In genomic region chr7:129225931-129226572, GRCh38 we compare ENCODE assay signal across 8 cellular contexts. TPM values are rescaled to one million over a fixed set of nuclear protein-coding genes. Genes with fewer than 3 reads are reported as not detected.
DNase-seq lines count a peak whose midpoint lies in the region; FAIRE-seq and TF ChIP-seq lines count a peak whose summit lies in the region.

No MANE protein-coding gene starts in this region.

- H3K4me3 ChIP-seq in keratinocyte (ENCODE audit: control insufficient read depth in 2 of 3, extremely low read depth in 1 of 3, insufficient read depth in 2 of 3, low read depth in 1 of 3, low read length in 3 of 3) (peak overlapping the region; percentile 73 to 82 (median 74)), suprapubic skin (peak overlapping the region; percentile 86)

- no peak overlapping the region for H3K27ac Mint-ChIP-seq in H9
- H3K27ac Mint-ChIP-seq in activated T-helper 2 cell treated with anti-CD3 and anti-CD28 coated beads, Interferon-gamma antibody, Interleukin-2, Interleukin-4, amounts not matched to agents 10 μg/mL and 5 μg/mL and 100 μg/mL, durations not matched to agents 14 hours and 24 hours and 36 hours = peak overlapping the region; percentile 2

- peaks cover 23 to 25% of the 10 kb centered on the region in 2 experiments for H3K4me1 Mint-ChIP-seq in H9
- H3K4me1 Mint-ChIP-seq in activated T-helper 2 cell treated with anti-CD3 and anti-CD28 coated beads, Interferon-gamma antibody, Interleukin-2, Interleukin-4, amounts not matched to agents 10 μg/mL and 5 μg/mL and 100 μg/mL, durations not matched to agents 14 hours and 24 hours and 36 hours (ENCODE audit: low read depth) = peaks cover 22% of the 10 kb centered on the region

- no peak for TF ChIP-seq EP300 in suprapubic skin (IDR thresholded peaks at IDR 0.05)

- intact Hi-C loops in activated T-helper 2 cell treated with anti-CD3 and anti-CD28 coated beads, Interferon-gamma antibody, Interleukin-2, Interleukin-4, amounts not matched to agents 10 μg/mL and 5 μg/mL and 100 μg/mL, durations not matched to agents 14 hours and 24 hours and 36 hours (cut with micrococcal nuclease) = loop anchor here (2.0 to 10.0 kb wide), 3 partner anchors 209 to 1573 kb away; partner anchors contain the start of genes SND1, STRIP2 and UBE2H

- H3K9ac ChIP-seq in H9 (ENCODE audit: extremely low read depth, insufficient read length, low read length) (peak overlapping the region; percentile 27), keratinocyte (ENCODE audit: control insufficient read depth, extremely low read depth, insufficient read depth, low read length) (peak overlapping the region; percentile 77)

- H3K27me3 Mint-ChIP-seq in H9 (ENCODE audit: low read depth) = no peaks in the 10 kb centered on the region; the same call in 1 of the 2 replicates
- no peaks in the 10 kb centered on the region for H3K27me3 Mint-ChIP-seq in activated T-helper 2 cell treated with anti-CD3 and anti-CD28 coated beads, Interferon-gamma antibody, Interleukin-2, Interleukin-4, amounts not matched to agents 10 μg/mL and 5 μg/mL and 100 μg/mL, durations not matched to agents 14 hours and 24 hours and 36 hours (ENCODE audit: low read depth)

- H3K79me2 ChIP-seq in H9 (ENCODE audit: insufficient read depth, low read length) (peaks cover 4% of the 10 kb centered on the region), keratinocyte (ENCODE audit: control insufficient read depth, insufficient read depth, low read length) (peaks cover 40% of the 10 kb centered on the region)

- no CpG with 5 or more reads among the region's 11 CpGs for WGBS in H9 (ENCODE audit: extremely low coverage, insufficient read length, low lambda C conversion rate)
- WGBS in suprapubic skin = 18% methylated on average over 11 of the region's 11 CpGs

- H2BK5ac ChIP-seq in H9 (ENCODE audit: insufficient read length, low read length) = no peak overlapping the region

- DNase-seq in H9 (no peak), keratinocyte (ENCODE audit: low read depth, low spot score) (no peak), suprapubic skin (ENCODE audit: low spot score in 2 of 2) (no peak), NK-92 (lab: John Stamatoyannopoulos, UW; ENCODE audit: unreplicated experiment) (no peak), H4 (ENCODE audit: low spot score) (no peak)
- no peak for DNase-seq in activated T-helper 2 cell treated with anti-CD3 and anti-CD28 coated beads, Interferon-gamma antibody, Interleukin-2, Interleukin-4, amounts not matched to agents 10 μg/mL and 5 μg/mL and 100 μg/mL, durations not matched to agents 14 hours and 24 hours and 36 hours (ENCODE audit: low spot score)
- no peak for DNase-seq in stimulated activated CD4-positive, alpha-beta T cell treated with anti-CD3 and anti-CD28 coated beads, Interleukin-12 subunit alpha, Interleukin-12 subunit beta, amount 100 ng/mL, for 4 hours

- H3K9me3 ChIP-seq in H9 (ENCODE audit: control insufficient read depth, low read depth, low read length) = no peaks in the 10 kb centered on the region
- H3K9me3 ChIP-seq in keratinocyte (ENCODE audit: control insufficient read depth, low read depth, low read length) = no peaks in the 10 kb centered on the region
- H3K9me3 ChIP-seq in suprapubic skin = no peaks in the 10 kb centered on the region

- H2BK120ac ChIP-seq in H9 (ENCODE audit: low read depth, low read length, poor library complexity, severe bottlenecking) = no peak overlapping the region

- H3K14ac ChIP-seq in H9 (ENCODE audit: insufficient read depth, low read length) = no peak overlapping the region

- H3K9me1 ChIP-seq in keratinocyte (ENCODE audit: control insufficient read depth, extremely low read depth, insufficient read depth, low read length) = no peaks in the 10 kb centered on the region

- peaks cover 2% of the 10 kb centered on the region for H3K23me2 ChIP-seq in H9 (ENCODE audit: insufficient read length, low read depth, low read length, poor library complexity, severe bottlenecking)

- peaks cover 0 to 2% of the 10 kb centered on the region in 2 experiments; a peak in 1 of 5 replicates for H3K9me3 Mint-ChIP-seq in H9
- H3K9me3 Mint-ChIP-seq in activated T-helper 2 cell treated with anti-CD3 and anti-CD28 coated beads, Interferon-gamma antibody, Interleukin-2, Interleukin-4, amounts not matched to agents 10 μg/mL and 5 μg/mL and 100 μg/mL, durations not matched to agents 14 hours and 24 hours and 36 hours = no peaks in the 10 kb centered on the region

- TF ChIP-seq CTCF in 22Rv1 (IDR thresholded peaks at IDR 0.05) = no peak
- TF ChIP-seq CTCF in H9 (conservative IDR thresholded peaks at IDR 0.05) = no peak
- TF ChIP-seq CTCF in keratinocyte (optimal IDR thresholded peaks at IDR 0.05 in 1 of 3, IDR thresholded peaks at IDR 0.05 in 1 of 3, conservative IDR thresholded peaks at IDR 0.05 in 1 of 3; ENCODE audit: extremely low read depth in 1 of 3, insufficient read depth in 2 of 3, low read length in 3 of 3) = no peak
- no peak for TF ChIP-seq CTCF in suprapubic skin (IDR thresholded peaks at IDR 0.05)

- H4K20me1 ChIP-seq in H9 (ENCODE audit: control insufficient read depth, insufficient read depth, insufficient read length) (no peaks in the 10 kb centered on the region), keratinocyte (ENCODE audit: control insufficient read depth, extremely low read depth, insufficient read depth, low read length) (no peaks in the 10 kb centered on the region)

- H2AK5ac ChIP-seq in H9 (ENCODE audit: insufficient read length, low read length) = no peak overlapping the region

- no peak overlapping the region for H3T11ph ChIP-seq in H9 (ENCODE audit: low read length)

- no peak overlapping the region for H3K56ac ChIP-seq in H9 (ENCODE audit: insufficient read length, low read depth, low read length)

- H4K91ac ChIP-seq in H9 (ENCODE audit: insufficient read length, low read depth, low read length) = no peak overlapping the region

- no peak overlapping the region for H3K23ac ChIP-seq in H9 (ENCODE audit: insufficient read length, low read depth, low read length)

- no peak for TF ChIP-seq POLR2A in suprapubic skin (IDR thresholded peaks at IDR 0.05)

- H2AFZ ChIP-seq in H9 (ENCODE audit: low read length) (no peak overlapping the region), keratinocyte (ENCODE audit: control insufficient read depth, low read length) (peak overlapping the region; percentile 95)

- dilution Hi-C loops in keratinocyte (cut with MboI; ENCODE audit: extremely low pct_ligation_motif_present, low sequenced_read_pairs) = no loop called here

- H3K4me1 ChIP-seq in H9 (ENCODE audit: insufficient read depth, low read length) = peaks cover 5% of the 10 kb centered on the region; the same call in 1 of the 2 replicates
- H3K4me1 ChIP-seq in keratinocyte (ENCODE audit: control insufficient read depth, extremely low read depth, insufficient read depth, low read length) = peaks cover 38% of the 10 kb centered on the region
- H3K4me1 ChIP-seq in suprapubic skin = peaks cover 38% of the 10 kb centered on the region

- no peak for FAIRE-seq in keratinocyte (lab: Jason Lieb, UNC)

- no peak overlapping the region for H2BK15ac ChIP-seq in H9 (ENCODE audit: low read depth, low read length)

- no peaks in the 10 kb centered on the region for H3K36me3 Mint-ChIP-seq in H9 (ENCODE audit: insufficient read depth in 1 of 3, low read depth in 3 of 3)
- no peaks in the 10 kb centered on the region for H3K36me3 Mint-ChIP-seq in activated T-helper 2 cell treated with anti-CD3 and anti-CD28 coated beads, Interferon-gamma antibody, Interleukin-2, Interleukin-4, amounts not matched to agents 10 μg/mL and 5 μg/mL and 100 μg/mL, durations not matched to agents 14 hours and 24 hours and 36 hours (ENCODE audit: low read depth)

- H2BK12ac ChIP-seq in H9 (ENCODE audit: insufficient read length, low read depth, low read length) = no peak overlapping the region

- H4K8ac ChIP-seq in H9 (replicated peaks; ENCODE audit: insufficient read length, low read depth, low read length) = no peak overlapping the region

- H3K4ac ChIP-seq in H9 (ENCODE audit: low read depth, low read length) = no peak overlapping the region

- no peak overlapping the region for H2BK20ac ChIP-seq in H9 (ENCODE audit: low read depth, low read length, poor library complexity, severe bottlenecking)

- peak overlapping the region; percentile 79 to 93 for H3K4me3 Mint-ChIP-seq in H9
- peak overlapping the region; percentile 94 for H3K4me3 Mint-ChIP-seq in activated T-helper 2 cell treated with anti-CD3 and anti-CD28 coated beads, Interferon-gamma antibody, Interleukin-2, Interleukin-4, amounts not matched to agents 10 μg/mL and 5 μg/mL and 100 μg/mL, durations not matched to agents 14 hours and 24 hours and 36 hours (ENCODE audit: low read depth)

- H3K36me3 ChIP-seq in keratinocyte (ENCODE audit: control insufficient read depth in 2 of 2, extremely low read depth in 1 of 2, insufficient read depth in 2 of 2, low read length in 2 of 2) (no peaks in the 10 kb centered on the region), suprapubic skin (no peaks in the 10 kb centered on the region)

- peak overlapping the region; percentile 96 for H3K27ac ChIP-seq in 22Rv1
- no peak overlapping the region for H3K27ac ChIP-seq in H9 (ENCODE audit: insufficient read length, low read depth, low read length)
- peak overlapping the region; percentile 69 for H3K27ac ChIP-seq in keratinocyte (ENCODE audit: control insufficient read depth, insufficient read depth, low read length)
- H3K27ac ChIP-seq in suprapubic skin = peak overlapping the region; percentile 91

- H3K79me1 ChIP-seq in H9 (ENCODE audit: insufficient read depth, low read depth, low read length, poor library complexity, severe bottlenecking) = no peaks in the 10 kb centered on the region

- H4K5ac ChIP-seq in H9 (ENCODE audit: insufficient read length, low read depth, low read length) = no peak overlapping the region

- H3K27me3 ChIP-seq in H9 (ENCODE audit: insufficient read depth, low read length) (no peaks in the 10 kb centered on the region), keratinocyte (ENCODE audit: control insufficient read depth, extremely low read depth, insufficient read depth, low read length) (no peaks in the 10 kb centered on the region), suprapubic skin (no peaks in the 10 kb centered on the region)

- H3K18ac ChIP-seq in H9 (ENCODE audit: insufficient read length, low read depth, low read length) = no peak overlapping the region

- H3K4me2 ChIP-seq in H9 (ENCODE audit: insufficient read depth, insufficient read length, low read length) (peak overlapping the region; percentile 96), keratinocyte (ENCODE audit: control insufficient read depth, extremely low read depth, insufficient read depth, low read depth, low read length) (peak overlapping the region; percentile 81)

RNA-seq across cellular contexts. Expression of gene AHCYL2, which starts 1.2 kb away (rescaled TPM):
- total RNA-seq in H9 (2021) (23.2 and 26.0 TPM in 2 replicates), suprapubic skin (10 to 100 TPM; 33.5 to 61.2 (median 41.7) TPM)
- total RNA-seq in activated T-helper 2 cell treated with anti-CD3 and anti-CD28 coated beads, Interferon-gamma antibody, Interleukin-2, Interleukin-4, amounts not matched to agents 10 μg/mL and 5 μg/mL and 100 μg/mL, durations not matched to agents 14 hours and 24 hours and 36 hours = 14.7 and 15.1 TPM in 2 replicates
- 21.9 to 39.5 TPM (median 32.8 TPM) in 3 replicates for polyA plus RNA-seq in keratinocyte
- polyA plus RNA-seq in keratinocyte (2011; ENCODE audit: low read depth) = 21.9 TPM
- 25.6 and 36.9 TPM in 2 replicates for polyA plus RNA-seq in keratinocyte (2011; cell fraction: cytosol; rRNA removed)
- 45.9 and 48.0 TPM in 2 replicates for polyA plus RNA-seq in keratinocyte (2011; cell fraction: nucleus; rRNA removed)
- 9.4 and 13.8 TPM in 2 replicates for polyA plus RNA-seq in keratinocyte (2012; ENCODE audit: low replicate concordance)
- 38.2 to 49.5 TPM (median 47.0 TPM) in 3 replicates for polyA minus RNA-seq in keratinocyte
- polyA minus RNA-seq in keratinocyte (2011; cell fraction: cytosol; rRNA and poly(A)+ RNA removed) = 24.7 TPM
- 25.0 and 50.1 TPM in 2 replicates for polyA minus RNA-seq in keratinocyte (2011; cell fraction: nucleus; rRNA and poly(A)+ RNA removed)
- total RNA-seq in H4 (2014; rRNA removed; shearing (Covaris generic)) = 7.4 and 10.1 TPM in 2 replicates

RNA-seq across cellular contexts. Expression of gene SMO, which starts 37.6 kb away (rescaled TPM):
- total RNA-seq in H9 (2021) (66.8 and 70.0 TPM in 2 replicates), suprapubic skin (10 to 100 TPM; 13.8 to 34.5 (median 18.1) TPM)
- total RNA-seq in activated T-helper 2 cell treated with anti-CD3 and anti-CD28 coated beads, Interferon-gamma antibody, Interleukin-2, Interleukin-4, amounts not matched to agents 10 μg/mL and 5 μg/mL and 100 μg/mL, durations not matched to agents 14 hours and 24 hours and 36 hours = 0.64 and 0.89 TPM in 2 replicates
- 3.9 to 6.2 TPM (median 6.2 TPM) in 3 replicates for polyA plus RNA-seq in keratinocyte
- polyA plus RNA-seq in keratinocyte (2011; ENCODE audit: low read depth) = 0.72 TPM
- polyA plus RNA-seq in keratinocyte (2011; cell fraction: cytosol; rRNA removed) = 2.3 and 3.1 TPM in 2 replicates
- 6.8 and 7.7 TPM in 2 replicates for polyA plus RNA-seq in keratinocyte (2011; cell fraction: nucleus; rRNA removed)
- 1.5 and 6.2 TPM in 2 replicates for polyA plus RNA-seq in keratinocyte (2012; ENCODE audit: low replicate concordance)
- polyA minus RNA-seq in keratinocyte = 13.0 to 23.0 TPM (median 15.6 TPM) in 3 replicates
- polyA minus RNA-seq in keratinocyte (2011; cell fraction: cytosol; rRNA and poly(A)+ RNA removed) = 10.7 TPM
- polyA minus RNA-seq in keratinocyte (2011; cell fraction: nucleus; rRNA and poly(A)+ RNA removed) = 5.2 and 9.8 TPM in 2 replicates
- total RNA-seq in H4 (2014; rRNA removed; shearing (Covaris generic)) = 13.5 and 15.5 TPM in 2 replicates
